Comparison of ENCODE assay signal across 12 cellular contexts in the genomic region with DNA sequence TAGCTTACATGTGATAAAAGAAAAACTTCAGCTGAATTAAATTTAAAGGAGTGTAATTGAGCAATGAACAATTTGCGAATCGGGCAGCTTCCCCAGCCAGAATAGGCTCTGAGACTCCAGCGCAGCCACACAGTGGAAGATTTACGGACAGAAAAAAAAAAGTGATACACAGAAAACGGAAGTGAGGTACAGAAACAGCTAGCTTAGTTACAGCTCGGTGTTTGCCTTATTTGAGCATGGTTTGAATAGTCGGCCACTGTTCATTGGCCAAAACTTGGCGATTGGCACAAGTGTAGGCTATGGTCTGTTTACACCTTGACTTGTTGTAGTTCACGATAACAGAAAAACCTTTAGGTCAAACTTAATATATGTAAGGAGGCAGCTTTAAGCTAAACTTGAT. TPM values are rescaled to one million over a fixed set of nuclear protein-coding genes. Genes with fewer than 3 reads are reported as not detected.
DNase-seq lines count a peak whose midpoint lies in the region; ATAC-seq, FAIRE-seq and TF ChIP-seq lines count a peak whose summit lies in the region.
"Had no signal": no experiment of that assay in that cellular context is flagged by ENCODE, and none has a peak within 500 bp of the region (broad histone marks: within the 10 kb centered on the region; RNA-seq: fewer than 3 reads in every experiment).

No MANE protein-coding gene starts in this region.

- no peak overlapping the region for H2AFZ ChIP-seq in astrocyte (ENCODE audit: low read depth, low read length)

- no peaks in the 10 kb centered on the region for H3K36me3 ChIP-seq in astrocyte (ENCODE audit: insufficient read depth, low read length)
- H3K36me3 ChIP-seq in BE2C = no peaks in the 10 kb centered on the region
- H3K36me3 ChIP-seq: pancreas had no signal

- H3K79me2 ChIP-seq in astrocyte (ENCODE audit: insufficient read depth, low read length) = no peaks in the 10 kb centered on the region

- H3K27me3 ChIP-seq in astrocyte (ENCODE audit: insufficient read depth, low read length) = no peaks in the 10 kb centered on the region
- no peaks in the 10 kb centered on the region for H3K27me3 ChIP-seq in BE2C
- H3K27me3 ChIP-seq: pancreas had no signal

- H3K36me3 Mint-ChIP-seq in astrocyte (ENCODE audit: low read depth, unreplicated experiment) = no peaks in the 10 kb centered on the region
- no peaks in the 10 kb centered on the region for H3K36me3 Mint-ChIP-seq in T-helper 17 cell (ENCODE audit: low read depth)

- H3K4me3 Mint-ChIP-seq in astrocyte (ENCODE audit: unreplicated experiment) (no peak overlapping the region), T-helper 17 cell (no peak overlapping the region)

- H3K27ac ChIP-seq in astrocyte (ENCODE audit: low read depth, low read length) = no peak overlapping the region
- H3K27ac ChIP-seq: pancreas had no signal

- H3K4me3 ChIP-seq in astrocyte (ENCODE audit: insufficient read depth, low read depth, low read length) (no peak overlapping the region), BE2C (ENCODE audit: low read depth, low read length) (no peak overlapping the region)
- H3K4me3 ChIP-seq: pancreas had no signal

- H3K4me1 ChIP-seq in astrocyte (ENCODE audit: insufficient read depth, low read length) = peaks cover 4% of the 10 kb centered on the region
- no peaks in the 10 kb centered on the region; the same call in 1 of the 2 replicates for H3K4me1 ChIP-seq in BE2C
- H3K4me1 ChIP-seq: pancreas had no signal

- H3K9me3 Mint-ChIP-seq in astrocyte (ENCODE audit: unreplicated experiment) = no peaks in the 10 kb centered on the region

- no peak overlapping the region for H3K4me2 ChIP-seq in astrocyte (ENCODE audit: low read length)

- H3K27ac Mint-ChIP-seq in astrocyte (ENCODE audit: unreplicated experiment) (no peak overlapping the region), T-helper 17 cell (no peak overlapping the region)

- no peak for TF ChIP-seq CTCF in astrocyte (IDR thresholded peaks at IDR 0.05; ENCODE audit: insufficient read depth, low read depth, low read length)
- TF ChIP-seq CTCF in BE2C (IDR thresholded peaks at IDR 0.05; ENCODE audit: low read depth, low read length) = no peak

- H3K9ac ChIP-seq in astrocyte (ENCODE audit: low read length) = no peak overlapping the region

- DNase-seq in astrocyte (ENCODE audit: low read depth) = no peak
- no peak for DNase-seq in BE2C
- no peak for DNase-seq in NCI-H1694 (lab: John Stamatoyannopoulos, UW)
- no peak for DNase-seq in NCI-H1105 treated with DMSO at 0.1 percent for 48 hours (lab: John Stamatoyannopoulos, UW)
- no peak for DNase-seq in T-helper 17 cell
- DNase-seq: Calu3, NCI-H345, pancreas had no signal

- H3K9me3 ChIP-seq in astrocyte (ENCODE audit: insufficient read depth, low read depth, low read length) (no peaks in the 10 kb centered on the region), BE2C (no peaks in the 10 kb centered on the region), T-helper 17 cell (ENCODE audit: control insufficient read depth, low read length, poor library complexity, severe bottlenecking) (no peaks in the 10 kb centered on the region)
- H3K9me3 ChIP-seq: pancreas had no signal

- H3K4me1 Mint-ChIP-seq in astrocyte (ENCODE audit: low read depth, unreplicated experiment) (peaks cover 8% of the 10 kb centered on the region), T-helper 17 cell (no peaks in the 10 kb centered on the region)

- ATAC-seq in GM18517 (IDR thresholded peaks at IDR 0.05; ENCODE audit: unreplicated experiment) (peak; percentile 65), GM21423 (IDR thresholded peaks at IDR 0.05; ENCODE audit: unreplicated experiment) (peak; percentile 78), HG03439 (IDR thresholded peaks at IDR 0.05; ENCODE audit: unreplicated experiment) (peak; percentile 67), T-helper 17 cell (no peak)
- ATAC-seq: pancreas had no signal

- no peaks in the 10 kb centered on the region for H3K27me3 Mint-ChIP-seq in astrocyte (ENCODE audit: low read depth, unreplicated experiment)
- H3K27me3 Mint-ChIP-seq in T-helper 17 cell = peaks cover 8% of the 10 kb centered on the region

- peak; percentile 65 for FAIRE-seq in astrocyte (lab: Jason Lieb, UNC)
- FAIRE-seq: keratinocyte, pancreas had no signal

- no peaks in the 10 kb centered on the region for H4K20me1 ChIP-seq in astrocyte (ENCODE audit: insufficient read depth, low read length)

RNA-seq across cellular contexts. Expression of a gene that starts 16.7 kb away (rescaled TPM):
- total RNA-seq in astrocyte (not detected in 2 replicates), T-helper 17 cell (not detected)
- not detected for polyA plus RNA-seq in BE2C (2012; ENCODE audit: insufficient read depth, insufficient read length, low read depth)
- total RNA-seq: Calu3, pancreas had no signal
- polyA plus RNA-seq: keratinocyte, pancreas had no signal

RNA-seq across cellular contexts. Expression of a gene that starts 29.9 kb away (rescaled TPM):
- total RNA-seq in astrocyte (not detected in 2 replicates), T-helper 17 cell (not detected)
- polyA plus RNA-seq in BE2C (2012; ENCODE audit: insufficient read depth, insufficient read length, low read depth) = 0.19 TPM
- total RNA-seq: Calu3, pancreas had no signal
- polyA plus RNA-seq: keratinocyte, pancreas had no signal
